In genomic region chr3:149575213-149575961, GRCh38 we compare ENCODE assay signal across 8 cellular contexts.
A peak's percentile ranks its signal among the peaks of the same experiment; 100 is the strongest.
DNase-seq lines count a peak whose midpoint lies in the region; ATAC-seq, FAIRE-seq and TF ChIP-seq lines count a peak whose summit lies in the region.
"Had no signal": no experiment of that assay in that cellular context is flagged by ENCODE, and none has a peak within 500 bp of the region (broad histone marks: within the 10 kb centered on the region; RNA-seq: fewer than 3 reads in every experiment).

No MANE protein-coding gene starts in this region.

- no peak for TF ChIP-seq EP300 in GM12878 (IDR thresholded peaks at IDR 0.05; ENCODE audit: borderline replicate concordance in 1 of 2, control insufficient read depth in 1 of 2, low read depth in 2 of 2, low read length in 2 of 2)
- TF ChIP-seq EP300 in upper lobe of left lung (IDR thresholded peaks at IDR 0.05) = peak in 1 of 4 donors; percentile 32

- SMC1A ChIA-PET in GM12878 (lab: Charles Lee; ENCODE audit: uncharacterized antibody, unreplicated experiment) = interaction anchor here (0.7 to 16.2 kb wide), 14 partner anchors 10 to 196 kb away, joined by 3 to 505 read pairs (median 4); partner anchors contain the start of gene WWTR1

- H3K4me1 ChIP-seq in IMR-90 (ENCODE audit: control insufficient read depth, insufficient read depth, low read length) = peaks cover 30% of the 10 kb centered on the region
- H3K4me1 ChIP-seq in GM12878 (ENCODE audit: control insufficient read depth, insufficient read depth, low read length) = peaks cover 53% of the 10 kb centered on the region
- peaks cover 31 to 71% (median 48%) of the 10 kb centered on the region in 4 donors for H3K4me1 ChIP-seq in upper lobe of left lung

- peak; percentile 61 for ATAC-seq in IMR-90 (ENCODE audit: low read depth)
- ATAC-seq in GM12878 = peak; percentile 9; the same call in 2 of the 3 replicates
- ATAC-seq in left lobe of liver = peak; percentile 23
- peak; percentile 31 to 56 for ATAC-seq in upper lobe of left lung (ENCODE audit: low FRiP score in 2 of 2)
- no peak for ATAC-seq in GM21723 (IDR thresholded peaks at IDR 0.05; ENCODE audit: unreplicated experiment)

- H3K27me3 ChIP-seq in IMR-90 (ENCODE audit: control insufficient read depth, insufficient read depth, low read length) = no peaks in the 10 kb centered on the region
- no peaks in the 10 kb centered on the region for H3K27me3 ChIP-seq in GM12878 (replicated peaks in 1 of 2; ENCODE audit: control insufficient read depth in 2 of 2, insufficient read depth in 2 of 2, low read length in 1 of 2)
- no peaks in the 10 kb centered on the region for H3K27me3 ChIP-seq in upper lobe of left lung

- peak overlapping the region; percentile 46 for H2AFZ ChIP-seq in IMR-90 (replicated peaks; ENCODE audit: low read length, poor library complexity)
- no peak overlapping the region for H2AFZ ChIP-seq in GM12878 (ENCODE audit: control insufficient read depth, low read depth, low read length)

- H2BK20ac ChIP-seq in IMR-90 (ENCODE audit: low read depth, low read length) = peak overlapping the region; percentile 89

- WGBS in IMR-90 (ENCODE audit: extremely low coverage in 2 of 2, insufficient read length in 1 of 2), 2 experiments = no CpG with 5 or more reads among the region's 7 CpGs
- 44% methylated on average over 7 of the region's 7 CpGs for WGBS in GM12878 (ENCODE audit: insufficient coverage, insufficient replicate concordance, low lambda C conversion rate, missing lambda C conversion rate)
- 31 to 48% methylated on average over 5 to 7 of the region's 7 CpGs for WGBS in upper lobe of left lung, 2 donors

- H4K91ac ChIP-seq in IMR-90 (ENCODE audit: insufficient read depth, low read depth, low read length) = peak overlapping the region; percentile 92

- peak overlapping the region; percentile 92 for H3K27ac ChIP-seq in IMR-90 (ENCODE audit: insufficient read depth, low read length)
- peak overlapping the region; percentile 70 for H3K27ac ChIP-seq in GM12878 (ENCODE audit: control insufficient read depth, insufficient read depth)
- peak overlapping the region; percentile 23 to 82 (median 68) for H3K27ac ChIP-seq in upper lobe of left lung

- FAIRE-seq in GM12878 (lab: Jason Lieb, UNC) = no peak
- FAIRE-seq: colon had no signal

- H2BK5ac ChIP-seq in IMR-90 (ENCODE audit: low read depth, low read length, poor library complexity, severe bottlenecking) = peak overlapping the region; percentile 97

- peak overlapping the region; percentile 94 for H3K14ac ChIP-seq in IMR-90 (replicated peaks; ENCODE audit: low read depth, low read length)

- H3K79me1 ChIP-seq in IMR-90 (ENCODE audit: low read depth in 1 of 2, low read length in 2 of 2) = peaks cover 24 to 73% of the 10 kb centered on the region in 2 experiments

- H3K4me3 ChIP-seq in IMR-90 (ENCODE audit: insufficient read depth, low read depth, low read length) = no peak overlapping the region
- H3K4me3 ChIP-seq in GM12878 = no peak overlapping the region
- H3K4me3 ChIP-seq in upper lobe of left lung = no peak overlapping the region

- peak overlapping the region; percentile 48 to 97 for H4K8ac ChIP-seq in IMR-90 (ENCODE audit: low read depth in 2 of 2, low read length in 2 of 2)

- in situ Hi-C loops in IMR-90 (cut with MboI; ENCODE audit: low sequenced_read_pairs) = no loop called here
- in situ Hi-C loops in GM12878 (cut with MboI) = loop anchor here (25.0 kb wide), 1 partner anchor 1263 kb away; no protein-coding TSS in a partner anchor

- H2AK5ac ChIP-seq in IMR-90 (ENCODE audit: low read depth, low read length) = peak overlapping the region; percentile 95

- H3K9ac ChIP-seq in IMR-90 (ENCODE audit: low read depth, low read length) = peak overlapping the region; percentile 36
- H3K9ac ChIP-seq in GM12878 (ENCODE audit: control insufficient read depth, insufficient read depth, low read length) = 0 out of 2 replicates have a peak overlapping the region, but pooled peaks have one; percentile 4

- BruUV-seq in IMR-90 (replicated peaks; lab: Mats Ljungman, UMichigan) (no TSS peak), GM12878 (replicated peaks; lab: Mats Ljungman, UMichigan) (no TSS peak)

- H3K23ac ChIP-seq in IMR-90 (ENCODE audit: low read depth, low read length) = peak overlapping the region; percentile 90

- dilution Hi-C loops in IMR-90 (cut with HindIII; ENCODE audit: low sequenced_read_pairs, unreplicated experiment) = no loop called here

- H2BK15ac ChIP-seq in IMR-90 (ENCODE audit: low read depth, low read length) = peak overlapping the region; percentile 69; the same call in 2 of the 3 replicates

- H3K9me3 ChIP-seq in IMR-90 (ENCODE audit: control insufficient read depth, insufficient read depth, low read length) (no peaks in the 10 kb centered on the region), GM12878 (replicated peaks; ENCODE audit: control insufficient read depth, insufficient read depth, low read length) (no peaks in the 10 kb centered on the region), upper lobe of left lung (no peaks in the 10 kb centered on the region)

- H4K20me1 ChIP-seq in IMR-90 (ENCODE audit: insufficient read depth, low read length) = peaks cover 21% of the 10 kb centered on the region
- H4K20me1 ChIP-seq in GM12878 (ENCODE audit: control insufficient read depth, insufficient read depth) = no peaks in the 10 kb centered on the region

- peak; percentile 61 for TF ChIP-seq POLR2A in IMR-90 (IDR thresholded peaks at IDR 0.05; ENCODE audit: low read depth, low read length)
- TF ChIP-seq POLR2A in GM12878 (IDR thresholded peaks at IDR 0.05; ENCODE audit: low read depth, low read length) = no peak
- no peak for TF ChIP-seq POLR2A in upper lobe of left lung (IDR thresholded peaks at IDR 0.05)

- CTCF ChIA-PET in IMR-90 (lab: Yijun Ruan, JAX) (interaction anchor here (0.7 to 1.1 kb wide), 3 partner anchors 46 to 63 kb away, joined by 3 to 5 read pairs (median 3); no protein-coding TSS in a partner anchor), GM12878 (lab: Yijun Ruan, JAX) (interaction anchor here (0.8 to 2.4 kb wide), 12 partner anchors 8 to 142 kb away, joined by 3 to 20 read pairs (median 3); partner anchors contain the start of gene WWTR1)

- POLR2A ChIA-PET in IMR-90 (lab: Charles Lee; ENCODE audit: unreplicated experiment) = interaction anchor here (0.6 to 1.7 kb wide), 2 partner anchors 83 to 232 kb away, joined by 3 to 13 read pairs; partner anchors contain the start of gene WWTR1
- POLR2A ChIA-PET in GM12878 (lab: Charles Lee) = interaction anchor here (0.7 to 5.2 kb wide), 8 partner anchors 10 to 1684 kb away, joined by 3 to 25 read pairs (median 4); partner anchors contain the start of gene WWTR1

- intact Hi-C loops in IMR-90 (cut with micrococcal nuclease) = loop anchor here (5.0 kb wide), 2 partner anchors 33 to 62 kb away; no protein-coding TSS in a partner anchor
- intact Hi-C loops in GM12878 (cut with micrococcal nuclease; ENCODE audit: unreplicated experiment) = no loop called here

- H3K4me2 ChIP-seq in IMR-90 (ENCODE audit: low read depth, low read length) (peak overlapping the region; percentile 70), GM12878 (ENCODE audit: control insufficient read depth, insufficient read depth) (0 out of 2 replicates have a peak overlapping the region, but pooled peaks have one; percentile 13)

- H4K5ac ChIP-seq in IMR-90 (ENCODE audit: low read depth, low read length) = peak overlapping the region; percentile 58

- peaks cover 35% of the 10 kb centered on the region for H3K9me1 ChIP-seq in IMR-90 (ENCODE audit: insufficient read depth, low read length)

- H2BK120ac ChIP-seq in IMR-90 (ENCODE audit: low read depth, low read length) = peak overlapping the region; percentile 94

- TF ChIP-seq CTCF in IMR-90 (conservative IDR thresholded peaks at IDR 0.05; ENCODE audit: low read depth, low read length) (no peak), GM12878 (IDR thresholded peaks at IDR 0.05 in 2 of 3, conservative IDR thresholded peaks at IDR 0.05 in 1 of 3; ENCODE audit: control insufficient read depth in 2 of 3, extremely low read depth in 1 of 3, insufficient read depth in 1 of 3, low read depth in 3 of 3, low read length in 3 of 3) (no peak), upper lobe of left lung (IDR thresholded peaks at IDR 0.05) (no peak)

- H3K4ac ChIP-seq in IMR-90 (ENCODE audit: low read depth, low read length) = peak overlapping the region; percentile 97

- RAD21 ChIA-PET in GM12878 (lab: Charles Lee; ENCODE audit: unreplicated experiment) = interaction anchor here (1.0 to 11.0 kb wide), 7 partner anchors 10 to 176 kb away, joined by 3 to 272 read pairs (median 8); partner anchors contain the start of genes COMMD2 and WWTR1

- H3K36me3 ChIP-seq in IMR-90 (ENCODE audit: control insufficient read depth, insufficient read depth, low read length) = peaks cover 10% of the 10 kb centered on the region
- peaks cover 6% of the 10 kb centered on the region in 2 experiments; a peak in 2 of 4 replicates for H3K36me3 ChIP-seq in GM12878 (ENCODE audit: control insufficient read depth in 2 of 2, insufficient read depth in 2 of 2, low read length in 1 of 2)
- peaks cover 0 to 15% (median 2%) of the 10 kb centered on the region in 4 donors for H3K36me3 ChIP-seq in upper lobe of left lung

- peak overlapping the region; percentile 93 for H2AK9ac ChIP-seq in IMR-90 (replicated peaks; ENCODE audit: low read depth, low read length, poor library complexity)

- TF ChIP-seq RAD21 in IMR-90 (IDR thresholded peaks at IDR 0.05; ENCODE audit: low read length) (peak; percentile 27), GM12878 (IDR thresholded peaks at IDR 0.05; ENCODE audit: insufficient read depth, low read depth, low read length) (no peak)

- peak overlapping the region; percentile 90 for H3K56ac ChIP-seq in IMR-90 (ENCODE audit: extremely low read depth, insufficient read depth, low read length)

- peak overlapping the region; percentile 78 for H3K18ac ChIP-seq in IMR-90 (ENCODE audit: low read depth, low read length)

- DNase-seq in IMR-90 = peak; percentile 95
- no peak for DNase-seq in GM12878 (ENCODE audit: low read depth, low spot score)
- no peak for DNase-seq in left lobe of liver (ENCODE audit: low spot score)
- peak in 1 of 2 donors; percentile 45 for DNase-seq in upper lobe of left lung
- DNase-seq in activated CD8-positive, alpha-beta memory T cell treated with anti-CD3 and anti-CD28 coated beads for 24 hours = no peak
- DNase-seq in HT-29 (ENCODE audit: low spot score) = no peak

- H3K79me2 ChIP-seq in GM12878 (ENCODE audit: control insufficient read depth, insufficient read depth, low read length) = peaks cover 20% of the 10 kb centered on the region

TF ChIP-seq in IMR-90, 13 proteins besides CTCF, POLR2A, EP300 and RAD21 (continues in another document):
- TF ChIP-seq RCOR1 (IDR thresholded peaks at IDR 0.05; ENCODE audit: insufficient replicate concordance, low read length) (peak; percentile 42), CHD1 (IDR thresholded peaks at IDR 0.05; ENCODE audit: low read depth, low read length) (no peak)

TF ChIP-seq in GM12878, 131 proteins besides CTCF, POLR2A, EP300 and RAD21:
- TF ChIP-seq MEF2B (IDR thresholded peaks at IDR 0.05; ENCODE audit: partially characterized antibody, poor library complexity, severe bottlenecking) (peak; percentile 61), MXI1 (IDR thresholded peaks at IDR 0.05; ENCODE audit: low read depth, low read length) (no peak)
